ENCODE assay signal across 8 cellular contexts in the genomic region with DNA sequence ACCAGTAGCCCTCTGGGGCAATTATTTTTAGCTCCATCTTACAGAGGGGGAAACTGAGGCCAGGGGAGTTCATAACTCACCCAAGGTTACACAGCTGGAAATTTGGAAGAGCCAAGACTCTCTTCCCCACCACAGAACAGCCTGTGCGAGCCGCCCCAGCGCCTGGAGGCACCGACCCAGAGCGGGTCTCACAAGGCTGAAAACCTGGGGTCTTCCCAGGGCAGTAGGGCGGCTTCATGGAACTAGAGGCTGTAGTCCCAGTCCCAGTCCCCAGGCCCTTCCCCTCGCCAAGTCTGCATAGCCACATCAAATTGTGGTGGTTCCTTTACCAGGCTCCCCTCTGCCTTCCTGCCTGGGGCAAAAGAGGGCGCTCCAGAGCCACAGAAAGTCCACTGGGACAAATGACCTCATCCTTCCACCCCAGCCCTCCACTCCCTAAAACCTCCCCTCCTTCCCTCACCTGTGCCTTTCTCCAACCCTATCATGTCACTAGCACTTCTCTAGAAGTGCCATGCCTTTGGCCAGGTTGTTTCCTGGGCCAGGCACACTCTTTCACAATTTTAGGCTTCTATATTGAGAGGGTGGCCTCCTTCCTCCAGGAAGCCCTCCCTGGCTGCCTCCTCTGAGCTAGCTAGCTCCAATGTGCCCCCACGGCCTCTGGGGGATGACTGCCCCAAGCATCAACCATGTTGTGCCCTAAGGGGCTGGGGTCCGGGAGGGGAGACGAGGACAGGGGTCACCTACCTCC. TPM values are rescaled to one million over a fixed set of nuclear protein-coding genes. Genes with fewer than 3 reads are reported as not detected.
DNase-seq lines count a peak whose midpoint lies in the region; ATAC-seq and TF ChIP-seq lines count a peak whose summit lies in the region.

No MANE protein-coding gene starts in this region.

- peak overlapping the region; percentile 82 for H3K27ac ChIP-seq in fibroblast of lung (ENCODE audit: insufficient read depth, low read length)

- DNase-seq in GM06990 (ENCODE audit: extremely low read depth, insufficient read length) (no peak), NB4 (ENCODE audit: low read depth) (peak; percentile 68), activated T-cell treated with anti-CD3 and anti-CD28 coated beads for 48 hours (ENCODE audit: low read depth) (peak; percentile 57), fibroblast of lung (ENCODE audit: low read depth in 2 of 2) (peak; percentile 44 to 65), type B pancreatic cell (ENCODE audit: extremely low spot score, unreplicated experiment) (no peak), NCI-H128 (lab: John Stamatoyannopoulos, UW; ENCODE audit: unreplicated experiment) (no peak)
- DNase-seq in natural killer cell treated with Interleukin-12 subunit alpha and Interleukin-12 subunit beta and Interleukin-15 and Interleukin-18, amount 100 ng/mL, for 72 hours (ENCODE audit: low spot score), result peak; percentile 77

- H4K20me1 ChIP-seq in fibroblast of lung (ENCODE audit: control insufficient read depth, extremely low read depth, insufficient read depth, low read length), result no peaks in the 10 kb centered on the region

- no peak overlapping the region for H2AFZ ChIP-seq in fibroblast of lung (ENCODE audit: low read length)

- peak overlapping the region in 1 of 2 donors; percentile 68 for H3K27ac Mint-ChIP-seq in natural killer cell treated with Interleukin-12 subunit alpha and Interleukin-12 subunit beta and Interleukin-15 and Interleukin-18, amount 100 ng/mL, for 72 hours
- peak overlapping the region; percentile 78 for H3K27ac Mint-ChIP-seq in type B pancreatic cell

- H3K36me3 ChIP-seq in GM06990 (ENCODE audit: control insufficient read depth, insufficient read depth, low read length) (no peaks in the 10 kb centered on the region), fibroblast of lung (ENCODE audit: control insufficient read depth, insufficient read depth, low read length) (no peaks in the 10 kb centered on the region)

- peak overlapping the region; percentile 57 for H3K9ac ChIP-seq in fibroblast of lung (ENCODE audit: insufficient read depth, low read length)

- TF ChIP-seq CTCF in GM06990 (IDR thresholded peaks at IDR 0.05; ENCODE audit: insufficient read depth, low read length, poor library complexity, severe bottlenecking) (peak; percentile 73), NB4 (IDR thresholded peaks at IDR 0.05; ENCODE audit: low read depth, low read length) (peak; percentile 88), fibroblast of lung (conservative IDR thresholded peaks at IDR 0.05 in 1 of 2, IDR thresholded peaks at IDR 0.05 in 1 of 2; ENCODE audit: low read depth in 1 of 2, low read length in 2 of 2) (peak; percentile 82 to 83), type B pancreatic cell (conservative IDR thresholded peaks at IDR 0.05) (peak; percentile 67)

- ATAC-seq in natural killer cell treated with Interleukin-12 subunit alpha and Interleukin-12 subunit beta and Interleukin-15 and Interleukin-18, amount 100 ng/mL, for 72 hours, result peak; percentile 49 to 72
- ATAC-seq in HG03039 (IDR thresholded peaks at IDR 0.05; ENCODE audit: unreplicated experiment), result no peak

- no peak overlapping the region for H3K4me3 ChIP-seq in GM06990 (replicated peaks; ENCODE audit: low read depth, low read length)
- H3K4me3 ChIP-seq in NB4 (ENCODE audit: low read depth, low read length), result no peak overlapping the region
- H3K4me3 ChIP-seq in fibroblast of lung (replicated peaks in 1 of 4; ENCODE audit: control extremely low read depth in 1 of 4, insufficient read depth in 1 of 4, low read depth in 3 of 4, low read length in 4 of 4), result peak overlapping the region in 1 of 4 experiments; percentile 45

- H3K9me3 ChIP-seq in fibroblast of lung (ENCODE audit: control insufficient read depth, insufficient read depth, low read depth, low read length), result no peaks in the 10 kb centered on the region

- H3K4me3 Mint-ChIP-seq in natural killer cell treated with Interleukin-12 subunit alpha and Interleukin-12 subunit beta and Interleukin-15 and Interleukin-18, amount 100 ng/mL, for 72 hours, result no peak overlapping the region
- peak overlapping the region; percentile 47 for H3K4me3 Mint-ChIP-seq in type B pancreatic cell

- peak overlapping the region; percentile 39 for H3K4me2 ChIP-seq in fibroblast of lung (ENCODE audit: extremely low read depth, insufficient read depth, low read length)

- no peaks in the 10 kb centered on the region for H3K9me3 Mint-ChIP-seq in natural killer cell treated with Interleukin-12 subunit alpha and Interleukin-12 subunit beta and Interleukin-15 and Interleukin-18, amount 100 ng/mL, for 72 hours
- no peaks in the 10 kb centered on the region for H3K9me3 Mint-ChIP-seq in type B pancreatic cell

- H3K4me1 ChIP-seq in fibroblast of lung (ENCODE audit: control insufficient read depth, extremely low read depth, insufficient read depth, low read length), result peaks cover 25% of the 10 kb centered on the region

- no peaks in the 10 kb centered on the region for H3K36me3 Mint-ChIP-seq in natural killer cell treated with Interleukin-12 subunit alpha and Interleukin-12 subunit beta and Interleukin-15 and Interleukin-18, amount 100 ng/mL, for 72 hours
- H3K36me3 Mint-ChIP-seq in type B pancreatic cell, result no peaks in the 10 kb centered on the region

- H3K27me3 Mint-ChIP-seq in natural killer cell treated with Interleukin-12 subunit alpha and Interleukin-12 subunit beta and Interleukin-15 and Interleukin-18, amount 100 ng/mL, for 72 hours, result peaks cover 8 to 17% of the 10 kb centered on the region in 2 donors
- peaks cover 3% of the 10 kb centered on the region for H3K27me3 Mint-ChIP-seq in type B pancreatic cell

- no peaks in the 10 kb centered on the region for H3K79me2 ChIP-seq in fibroblast of lung (ENCODE audit: control insufficient read depth, insufficient read depth, low read length)

- TF ChIP-seq POLR2A in NB4 (IDR thresholded peaks at IDR 0.05; ENCODE audit: extremely low read depth, insufficient read length), result no peak

- no peaks in the 10 kb centered on the region for H3K27me3 ChIP-seq in GM06990 (replicated peaks; ENCODE audit: control insufficient read depth, insufficient read depth, low read length)
- H3K27me3 ChIP-seq in fibroblast of lung (ENCODE audit: control insufficient read depth, insufficient read depth, low read length), result no peaks in the 10 kb centered on the region

- peaks cover 29 to 31% of the 10 kb centered on the region in 2 donors for H3K4me1 Mint-ChIP-seq in natural killer cell treated with Interleukin-12 subunit alpha and Interleukin-12 subunit beta and Interleukin-15 and Interleukin-18, amount 100 ng/mL, for 72 hours (ENCODE audit: low read depth in 2 of 2)
- peaks cover 38% of the 10 kb centered on the region for H3K4me1 Mint-ChIP-seq in type B pancreatic cell (ENCODE audit: unreplicated experiment)

RNA-seq across cellular contexts. Expression of a gene that starts 15.2 kb away (rescaled TPM):
- 11.8 and 17.2 TPM in 2 replicates for total RNA-seq in fibroblast of lung
- polyA plus RNA-seq in fibroblast of lung, result 10.4 and 10.6 TPM in 2 replicates
- 63.6 and 69.7 TPM in 2 replicates for polyA plus RNA-seq in fibroblast of lung (2012)
- polyA minus RNA-seq in fibroblast of lung (ENCODE audit: low replicate concordance), result 72.6 and 80.2 TPM in 2 replicates
- total RNA-seq in natural killer cell treated with Interleukin-12 subunit alpha and Interleukin-12 subunit beta and Interleukin-15 and Interleukin-18, amount 100 ng/mL, for 72 hours, result 1 to 10 TPM; 1.9 to 3.5 TPM
- total RNA-seq in type B pancreatic cell (ENCODE audit: low replicate concordance), result 20.5 and 30.4 TPM in 2 replicates

RNA-seq across cellular contexts. Expression of a gene that starts 25.9 kb away (rescaled TPM):
- total RNA-seq in fibroblast of lung (1.3 and 2.3 TPM in 2 replicates), type B pancreatic cell (ENCODE audit: low replicate concordance) (9.9 and 14.8 TPM in 2 replicates)
- 1.6 and 2.7 TPM in 2 replicates for polyA plus RNA-seq in fibroblast of lung
- 3.1 and 5.4 TPM in 2 replicates for polyA plus RNA-seq in fibroblast of lung (2012)
- 4.0 and 10.5 TPM in 2 replicates for polyA minus RNA-seq in fibroblast of lung (ENCODE audit: low replicate concordance)
- under 1 TPM; 0.38 to 0.53 TPM for total RNA-seq in natural killer cell treated with Interleukin-12 subunit alpha and Interleukin-12 subunit beta and Interleukin-15 and Interleukin-18, amount 100 ng/mL, for 72 hours

RNA-seq across cellular contexts. Expression of a gene that starts 34.8 kb away (rescaled TPM):
- total RNA-seq in fibroblast of lung, result not detected in 2 replicates
- 0.19 TPM in 1 of 2 replicates, not detected in the other for polyA plus RNA-seq in fibroblast of lung
- polyA plus RNA-seq in fibroblast of lung (2012), result not detected in 2 replicates
- not detected in 2 replicates for polyA minus RNA-seq in fibroblast of lung (ENCODE audit: low replicate concordance)
- not detected for total RNA-seq in natural killer cell treated with Interleukin-12 subunit alpha and Interleukin-12 subunit beta and Interleukin-15 and Interleukin-18, amount 100 ng/mL, for 72 hours
- total RNA-seq in type B pancreatic cell (ENCODE audit: low replicate concordance), result 2.6 and 8.7 TPM in 2 replicates

RNA-seq across cellular contexts. Expression of a gene that starts 58.9 kb away (rescaled TPM):
- total RNA-seq in fibroblast of lung, result under 0.01 TPM in 1 of 2 replicates, not detected in the other
- polyA plus RNA-seq in fibroblast of lung, result 0.15 TPM in 1 of 2 replicates, not detected in the other
- not detected in 2 replicates for polyA plus RNA-seq in fibroblast of lung (2012)
- polyA minus RNA-seq in fibroblast of lung (ENCODE audit: low replicate concordance), result not detected in 2 replicates
- total RNA-seq in natural killer cell treated with Interleukin-12 subunit alpha and Interleukin-12 subunit beta and Interleukin-15 and Interleukin-18, amount 100 ng/mL, for 72 hours, result 100 to 1,000 TPM; 135 to 338 TPM
- 0.76 and 0.82 TPM in 2 replicates for total RNA-seq in type B pancreatic cell (ENCODE audit: low replicate concordance)

Comparison
In these comparisons a context has a peak if more than half of its experiments do, and no peak if none do; other contexts are left out.
1. DNase-seq: peak in NB4 (single experiment), activated T-cell treated with anti-CD3 and anti-CD28 coated beads for 48 hours (single experiment), fibroblast of lung (2 of 2) and natural killer cell treated with Interleukin-12 subunit alpha and Interleukin-12 subunit beta and Interleukin-15 and Interleukin-18, amount 100 ng/mL, for 72 hours (single experiment); none in GM06990 (single experiment), type B pancreatic cell (single experiment) and NCI-H128 (single experiment).
2. Peak in every context shown above with its lines, with median percentiles within 50 percentile points of each other: CTCF ChIP-seq.